ENCODE assay signal across 7 cellular contexts in genomic region chr10:131901181-131901829, GRCh38. TPM values are rescaled to one million over a fixed set of nuclear protein-coding genes. Genes with fewer than 3 reads are reported as not detected.
DNase-seq lines count a peak whose midpoint lies in the region; ATAC-seq and TF ChIP-seq lines count a peak whose summit lies in the region.

No MANE protein-coding gene starts in this region.

- ATAC-seq in GM18517 (IDR thresholded peaks at IDR 0.05; ENCODE audit: unreplicated experiment) = peak; percentile 19
- peak; percentile 18 for ATAC-seq in HG02610 (IDR thresholded peaks at IDR 0.05; ENCODE audit: unreplicated experiment)

- H3K4me3 ChIP-seq in ovary = peak overlapping the region; percentile 70

- no peak for TF ChIP-seq POLR2A in ovary (IDR thresholded peaks at IDR 0.05)

- peaks cover 25% of the 10 kb centered on the region for H3K4me1 ChIP-seq in ovary (ENCODE audit: insufficient read depth)

- TF ChIP-seq EP300 in ovary (IDR thresholded peaks at IDR 0.05) = no peak

- DNase-seq in NCI-H69 (lab: John Stamatoyannopoulos, UW) (peak; percentile 43), activated gamma-delta T cell treated with Interleukin-2 at 50 U/mL for 16 hours (peak; percentile 35), head of caudate nucleus (peak in 38 of 42 donors; percentile 11 to 66 (median 40)), ovary (peak; percentile 47 to 71 (median 66)), NCI-H2196 treated with DMSO at 0.1 percent for 48 hours (lab: John Stamatoyannopoulos, UW; ENCODE audit: unreplicated experiment) (no peak)

- H3K27me3 ChIP-seq in ovary = no peaks in the 10 kb centered on the region

- no peaks in the 10 kb centered on the region for H3K9me3 ChIP-seq in ovary

- intact Hi-C loops in head of caudate nucleus (cut with DNase I) = loop anchor here (2.0 to 5.0 kb wide), 2 partner anchors 61 to 81 kb away; no protein-coding TSS in a partner anchor
- intact Hi-C loops in ovary (cut with DNase I) = loop anchor here (5.0 to 10.0 kb wide), 4 partner anchors 73 to 96 kb away; partner anchors contain the start of gene BNIP3 (in 2 of the 4)

- no peaks in the 10 kb centered on the region for H3K36me3 ChIP-seq in ovary

- WGBS in ovary, 3 donors = 0 to 1% (median 1%) methylated on average over 36 to 83 of the region's 83 CpGs

- TF ChIP-seq CTCF in ovary (IDR thresholded peaks at IDR 0.05) = no peak

- H3K27ac ChIP-seq in ovary = peak overlapping the region; percentile 75 to 95

RNA-seq across cellular contexts. Expression of gene PPP2R2D, which starts 0.5 kb away (rescaled TPM):
- total RNA-seq in ovary = 10 to 100 TPM; 26.7 to 48.9 (median 42.0) TPM
- polyA plus RNA-seq in ovary = 10 to 100 TPM; 30.3 to 62.9 TPM
